ENCODE assay signal across 10 cellular contexts in genomic region chr15:77243716-77244401, GRCh38.
"Had no signal": no experiment of that assay in that cellular context is flagged by ENCODE, and none has a peak within 500 bp of the region (broad histone marks: within the 10 kb centered on the region; RNA-seq: fewer than 3 reads in every experiment).

No MANE protein-coding gene starts in this region.

- H3K36me3 Mint-ChIP-seq: activated naive CD4-positive, alpha-beta T cell treated with anti-CD3 and anti-CD28 coated beads, Interleukin-2, amount 10 ng/mL, durations not matched to agents 7 days and 5 days had no signal

- H3K4me1 Mint-ChIP-seq: activated T-helper 17 cell treated with anti-CD3 and anti-CD28 coated beads, Interleukin-2, amount 50 U/mL, for 72 hours had no signal

- H3K27ac ChIP-seq: adrenal gland, stomach had no signal

- H3K27me3 Mint-ChIP-seq: activated naive CD4-positive, alpha-beta T cell treated with anti-CD3 and anti-CD28 coated beads, Interleukin-2, amount 10 ng/mL, durations not matched to agents 7 days and 5 days; activated T-helper 17 cell treated with anti-CD3 and anti-CD28 coated beads, Interleukin-2, amount 50 U/mL, for 72 hours had no signal

- H3K27ac Mint-ChIP-seq: activated naive CD4-positive, alpha-beta T cell treated with anti-CD3 and anti-CD28 coated beads, Interleukin-2, amount 10 ng/mL, durations not matched to agents 7 days and 5 days; activated T-helper 17 cell treated with anti-CD3 and anti-CD28 coated beads, Interleukin-2, amount 50 U/mL, for 72 hours had no signal

- H3K4me1 ChIP-seq: adrenal gland, stomach had no signal

- H3K27me3 ChIP-seq: adrenal gland, stomach had no signal

- DNase-seq: activated CD4-positive, alpha-beta T cell treated with anti-CD3 and anti-CD28 coated beads, Interleukin-2, amount 50 U/mL, for 1 hour; activated naive CD4-positive, alpha-beta T cell treated with anti-CD3 and anti-CD28 coated beads, Interleukin-2, amount 10 ng/mL, durations not matched to agents 7 days and 5 days; activated T-cell treated with anti-CD3 and anti-CD28 coated beads for 4 hours; adrenal gland; central memory CD4-positive, alpha-beta T cell; erythroblast; stimulated activated CD4-positive, alpha-beta T cell treated with anti-CD3 and anti-CD28 coated beads, Interleukin-15, amount 100 ng/mL, for 24 hours; stimulated activated CD4-positive, alpha-beta T cell treated with anti-CD3 and anti-CD28 coated beads, Interleukin-4, amount 100 ng/mL, for 24 hours; stomach had no signal

- H3K36me3 ChIP-seq: adrenal gland had no signal

- H3K9me3 ChIP-seq: adrenal gland, stomach had no signal

- H3K9me3 Mint-ChIP-seq: activated naive CD4-positive, alpha-beta T cell treated with anti-CD3 and anti-CD28 coated beads, Interleukin-2, amount 10 ng/mL, durations not matched to agents 7 days and 5 days; activated T-helper 17 cell treated with anti-CD3 and anti-CD28 coated beads, Interleukin-2, amount 50 U/mL, for 72 hours had no signal

- H3K4me3 Mint-ChIP-seq: activated naive CD4-positive, alpha-beta T cell treated with anti-CD3 and anti-CD28 coated beads, Interleukin-2, amount 10 ng/mL, durations not matched to agents 7 days and 5 days; activated T-helper 17 cell treated with anti-CD3 and anti-CD28 coated beads, Interleukin-2, amount 50 U/mL, for 72 hours had no signal

- ATAC-seq: activated T-helper 17 cell treated with anti-CD3 and anti-CD28 coated beads, Interleukin-2, amount 50 U/mL, for 72 hours had no signal

- H3K4me3 ChIP-seq: adrenal gland, stomach had no signal
